In the genomic region with DNA sequence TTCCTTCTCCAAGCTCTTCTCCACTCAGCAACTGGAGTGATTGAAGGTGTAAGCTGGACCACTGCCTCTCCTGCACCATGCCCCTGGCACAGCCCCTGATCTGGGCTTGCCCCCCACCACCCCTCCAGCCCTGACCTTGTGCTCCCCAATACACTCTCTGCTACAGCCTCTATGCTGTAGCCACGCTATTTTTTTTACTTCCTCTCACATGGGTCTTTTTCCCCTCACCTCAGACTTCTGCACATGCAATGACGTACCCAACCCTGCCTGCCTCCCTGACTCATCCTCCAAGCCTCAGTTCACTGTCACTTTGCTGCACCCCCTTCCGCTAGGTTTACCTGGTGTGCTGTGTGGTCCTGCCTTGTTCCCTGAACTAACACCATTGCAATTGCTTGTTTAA, we compare ENCODE assay signal across 16 cellular contexts. TPM values are rescaled to one million over a fixed set of nuclear protein-coding genes. Genes with fewer than 3 reads are reported as not detected.
DNase-seq lines count a peak whose midpoint lies in the region; ATAC-seq and TF ChIP-seq lines count a peak whose summit lies in the region.
"Had no signal": no experiment of that assay in that cellular context is flagged by ENCODE, and none has a peak within 500 bp of the region (broad histone marks: within the 10 kb centered on the region; RNA-seq: fewer than 3 reads in every experiment).

No MANE protein-coding gene starts in this region.

- no peak overlapping the region for H3K9ac ChIP-seq in neural progenitor cell

- H3K27ac ChIP-seq in neural progenitor cell: no peak overlapping the region

- H3K4me1 Mint-ChIP-seq in stimulated activated naive CD8-positive, alpha-beta T cell treated with anti-CD3 and anti-CD28 coated beads, Interleukin-15, amount 100 ng/mL, for 72 hours: peaks cover 5% of the 10 kb centered on the region
- H3K4me1 Mint-ChIP-seq in dendritic cell treated with granulocyte-macrophage colony-stimulating factor and Interleukin-4, amounts not matched to agents 40 ng/mL and 50 ng/mL, for 4 days (ENCODE audit: low read depth): peaks cover 83% of the 10 kb centered on the region
- no peaks in the 10 kb centered on the region for H3K4me1 Mint-ChIP-seq in neural progenitor cell
- H3K4me1 Mint-ChIP-seq: B cell; CD4-positive, alpha-beta memory T cell; H9 had no signal

- no peaks in the 10 kb centered on the region for H3K4me1 ChIP-seq in neural progenitor cell

- no peak overlapping the region for H2AFZ ChIP-seq in neural progenitor cell (replicated peaks)

- peaks cover 16% of the 10 kb centered on the region for H3K27me3 Mint-ChIP-seq in stimulated activated naive CD8-positive, alpha-beta T cell treated with anti-CD3 and anti-CD28 coated beads, Interleukin-15, amount 100 ng/mL, for 72 hours
- H3K27me3 Mint-ChIP-seq in dendritic cell treated with granulocyte-macrophage colony-stimulating factor and Interleukin-4, amounts not matched to agents 40 ng/mL and 50 ng/mL, for 4 days: peaks cover 27% of the 10 kb centered on the region
- peaks cover 5% of the 10 kb centered on the region for H3K27me3 Mint-ChIP-seq in neural progenitor cell (ENCODE audit: insufficient read depth, low read depth)
- H3K27me3 Mint-ChIP-seq: B cell had no signal

- no peaks in the 10 kb centered on the region for H4K20me1 ChIP-seq in neural progenitor cell (ENCODE audit: low read depth)

- no peaks in the 10 kb centered on the region for H3F3A ChIP-seq in neural progenitor cell (ENCODE audit: low read depth)

- DNase-seq in stimulated activated naive CD8-positive, alpha-beta T cell treated with anti-CD3 and anti-CD28 coated beads, Interleukin-15, amount 100 ng/mL, for 72 hours: no peak
- DNase-seq in stimulated activated naive CD8-positive, alpha-beta T cell treated with anti-CD3 and anti-CD28 coated beads, Interleukin-15, Interleukin-2, amounts not matched to agents 100 U/mL and 50 U/mL, for 24 hours: no peak
- peak; percentile 32 for DNase-seq in HT1080 (ENCODE audit: low read depth)
- no peak for DNase-seq in SW 1271 (lab: John Stamatoyannopoulos, UW)
- DNase-seq in neural progenitor cell (ENCODE audit: low spot score): no peak
- DNase-seq: CD4-positive, alpha-beta memory T cell; DMS79 treated with DMSO at 0.1 percent for 48 hours; H9; Karpas-422; NCI-H1436 treated with DMSO at 0.1 percent for 48 hours; NCI-H2081 treated with DMSO at 0.1 percent for 48 hours; NCI-H524 treated with DMSO at 0.1 percent for 48 hours; PC-3 had no signal

- H3K9me3 ChIP-seq in neural progenitor cell (ENCODE audit: low read depth): no peaks in the 10 kb centered on the region

- peak; percentile 44 for ATAC-seq in stimulated activated naive CD8-positive, alpha-beta T cell treated with anti-CD3 and anti-CD28 coated beads, Interleukin-15, amount 100 ng/mL, for 72 hours
- no peak for ATAC-seq in stimulated activated naive CD8-positive, alpha-beta T cell treated with anti-CD3 and anti-CD28 coated beads, Interleukin-15, Interleukin-2, amounts not matched to agents 100 U/mL and 50 U/mL, for 24 hours
- no peak for ATAC-seq in HG03520 (IDR thresholded peaks at IDR 0.05; ENCODE audit: unreplicated experiment)
- ATAC-seq: PC-3 had no signal

- H3K36me3 ChIP-seq in neural progenitor cell: no peaks in the 10 kb centered on the region

- no peak overlapping the region for H3K4me3 Mint-ChIP-seq in stimulated activated naive CD8-positive, alpha-beta T cell treated with anti-CD3 and anti-CD28 coated beads, Interleukin-15, amount 100 ng/mL, for 72 hours
- H3K4me3 Mint-ChIP-seq in dendritic cell treated with granulocyte-macrophage colony-stimulating factor and Interleukin-4, amounts not matched to agents 40 ng/mL and 50 ng/mL, for 4 days: no peak overlapping the region
- H3K4me3 Mint-ChIP-seq in neural progenitor cell: no peak overlapping the region
- H3K4me3 Mint-ChIP-seq: B cell; CD4-positive, alpha-beta memory T cell; H9 had no signal

- H3K27me3 ChIP-seq in neural progenitor cell: no peaks in the 10 kb centered on the region

- H3K9me3 Mint-ChIP-seq in stimulated activated naive CD8-positive, alpha-beta T cell treated with anti-CD3 and anti-CD28 coated beads, Interleukin-15, amount 100 ng/mL, for 72 hours: no peaks in the 10 kb centered on the region
- no peaks in the 10 kb centered on the region for H3K9me3 Mint-ChIP-seq in dendritic cell treated with granulocyte-macrophage colony-stimulating factor and Interleukin-4, amounts not matched to agents 40 ng/mL and 50 ng/mL, for 4 days
- no peaks in the 10 kb centered on the region for H3K9me3 Mint-ChIP-seq in neural progenitor cell
- H3K9me3 Mint-ChIP-seq: CD4-positive, alpha-beta memory T cell; H9 had no signal

- H3K4me3 ChIP-seq in neural progenitor cell: no peak overlapping the region

- no peaks in the 10 kb centered on the region for H3K79me2 ChIP-seq in neural progenitor cell (ENCODE audit: low read depth)

- intact Hi-C loops in dendritic cell treated with granulocyte-macrophage colony-stimulating factor and Interleukin-4, amounts not matched to agents 40 ng/mL and 50 ng/mL, for 4 days (cut with micrococcal nuclease): no loop called here

- no peak overlapping the region for H3K27ac Mint-ChIP-seq in stimulated activated naive CD8-positive, alpha-beta T cell treated with anti-CD3 and anti-CD28 coated beads, Interleukin-15, amount 100 ng/mL, for 72 hours
- H3K27ac Mint-ChIP-seq in dendritic cell treated with granulocyte-macrophage colony-stimulating factor and Interleukin-4, amounts not matched to agents 40 ng/mL and 50 ng/mL, for 4 days: peak overlapping the region; percentile 45
- H3K27ac Mint-ChIP-seq in neural progenitor cell: no peak overlapping the region
- H3K27ac Mint-ChIP-seq: B cell; CD4-positive, alpha-beta memory T cell had no signal

- no peak overlapping the region for H3K4me2 ChIP-seq in neural progenitor cell

- peaks cover 65% of the 10 kb centered on the region for H3K36me3 Mint-ChIP-seq in dendritic cell treated with granulocyte-macrophage colony-stimulating factor and Interleukin-4, amounts not matched to agents 40 ng/mL and 50 ng/mL, for 4 days (ENCODE audit: low read depth)
- no peaks in the 10 kb centered on the region for H3K36me3 Mint-ChIP-seq in neural progenitor cell
- H3K36me3 Mint-ChIP-seq: CD4-positive, alpha-beta memory T cell had no signal

- TF ChIP-seq CTCF in neural progenitor cell (IDR thresholded peaks at IDR 0.05): no peak

RNA-seq across cellular contexts. Expression of gene CSNK2A3, which starts 9.0 kb away (rescaled TPM):
- 2.7 and 3.2 TPM in 2 replicates for total RNA-seq in HT1080 (2014; rRNA removed; shearing (Covaris generic))
- 3.3 and 3.8 TPM in 2 replicates for polyA plus RNA-seq in HT1080 (2015; cell fraction: cytosol; rRNA removed)
- polyA plus RNA-seq in HT1080 (2015; cell fraction: nucleus; rRNA removed): 3.1 and 3.2 TPM in 2 replicates
- total RNA-seq in neural progenitor cell (ENCODE audit: low replicate concordance): 1.7 and 5.9 TPM in 2 replicates
